19 cellular contexts compared by ENCODE assay signal in genomic region chr2:46087492-46087891, GRCh38.
DNase-seq lines count a peak whose midpoint lies in the region; ATAC-seq and TF ChIP-seq lines count a peak whose summit lies in the region.
"Had no signal": no experiment of that assay in that cellular context is flagged by ENCODE, and none has a peak within 500 bp of the region (broad histone marks: within the 10 kb centered on the region; RNA-seq: fewer than 3 reads in every experiment).

No MANE protein-coding gene starts in this region.

- H3K36me3 ChIP-seq in left ventricle myocardium inferior, result peaks cover 16% of the 10 kb centered on the region
- H3K36me3 ChIP-seq in spleen, result peaks cover 0 to 52% (median 13%) of the 10 kb centered on the region in 6 donors
- peaks cover 14% of the 10 kb centered on the region; the same call in 1 of the 2 replicates for H3K36me3 ChIP-seq in SJCRH30

- H3K4me1 ChIP-seq in left ventricle myocardium inferior, result peaks cover 42% of the 10 kb centered on the region
- H3K4me1 ChIP-seq in right cardiac atrium (ENCODE audit: control insufficient read depth, insufficient read depth, low read length), result peaks cover 2% of the 10 kb centered on the region
- H3K4me1 ChIP-seq in spleen, result peaks cover 4 to 42% (median 22%) of the 10 kb centered on the region in 6 donors
- peaks cover 10% of the 10 kb centered on the region; the same call in 1 of the 2 replicates for H3K4me1 ChIP-seq in SJCRH30

- ATAC-seq in right cardiac atrium, result no peak
- ATAC-seq in HG03521 (IDR thresholded peaks at IDR 0.05; ENCODE audit: unreplicated experiment), result no peak
- ATAC-seq: GM12878 had no signal

- H3K27me3 ChIP-seq in left ventricle myocardium inferior (ENCODE audit: low read depth) (no peaks in the 10 kb centered on the region), right cardiac atrium (ENCODE audit: control insufficient read depth, insufficient read depth) (no peaks in the 10 kb centered on the region), spleen (replicated peaks in 1 of 7) (no peaks in the 10 kb centered on the region), SJCRH30 (no peaks in the 10 kb centered on the region)
- H3K27me3 ChIP-seq: BLaER1 had no signal

- H3K9me3 ChIP-seq in left ventricle myocardium inferior (replicated peaks) (no peaks in the 10 kb centered on the region), right cardiac atrium (ENCODE audit: control insufficient read depth, low read length) (no peaks in the 10 kb centered on the region), spleen (no peaks in the 10 kb centered on the region), SJCRH30 (replicated peaks) (no peaks in the 10 kb centered on the region)
- H3K9me3 ChIP-seq: BLaER1 had no signal

- intact Hi-C loops in left ventricle myocardium inferior (cut with micrococcal nuclease) (no loop called here), right cardiac atrium (cut with DNase I) (no loop called here), spleen (cut with DNase I; ENCODE audit: low total_unique reads) (no loop called here)

- peak overlapping the region; percentile 24 for H3K27ac ChIP-seq in left ventricle myocardium inferior (replicated peaks)
- no peak overlapping the region for H3K27ac ChIP-seq in right cardiac atrium (ENCODE audit: low read length)
- H3K27ac ChIP-seq in spleen, result peak overlapping the region in 6 of 8 donors; percentile 34 to 67 (median 54)
- no peak overlapping the region for H3K27ac ChIP-seq in SJCRH30
- H3K27ac ChIP-seq: BLaER1 had no signal

- WGBS in right cardiac atrium, result 90% methylated on average over 4 of the region's 4 CpGs
- WGBS in spleen, 5 donors, result 92 to 98% (median 93%) methylated on average over 4 of the region's 4 CpGs

- TF ChIP-seq POLR2A in spleen (IDR thresholded peaks at IDR 0.05), result no peak

- DNase-seq in left ventricle myocardium inferior, result no peak
- DNase-seq in right cardiac atrium, result no peak
- DNase-seq in fibroblast of mammary gland (ENCODE audit: low read depth), result peak; percentile 34
- no peak for DNase-seq in spleen
- no peak for DNase-seq in SHP77 treated with DMSO at 0.1 percent for 48 hours (lab: John Stamatoyannopoulos, UW)
- DNase-seq in NCI-H524 (lab: John Stamatoyannopoulos, UW), result no peak
- DNase-seq in SJCRH30, result no peak
- DNase-seq: CD8-positive, alpha-beta memory T cell; DMS79 treated with DMSO at 0.1 percent for 48 hours; GDM1; H9; NCI-H1105 treated with DMSO at 0.1 percent for 48 hours; NCI-H1694 treated with DMSO at 0.1 percent for 48 hours; NCI-H2107; NCI-H226; NCI-H69 had no signal

- H3K4me3 ChIP-seq in left ventricle myocardium inferior, result no peak overlapping the region
- no peak overlapping the region for H3K4me3 ChIP-seq in right cardiac atrium (ENCODE audit: low read length)
- H3K4me3 ChIP-seq in fibroblast of mammary gland (ENCODE audit: control insufficient read depth, low read depth, low read length), result no peak overlapping the region
- no peak overlapping the region for H3K4me3 ChIP-seq in spleen
- H3K4me3 ChIP-seq in SJCRH30, result no peak overlapping the region
- H3K4me3 ChIP-seq: BLaER1, GM12878 had no signal

- no peak for TF ChIP-seq CTCF in left ventricle myocardium inferior (IDR thresholded peaks at IDR 0.05; ENCODE audit: borderline replicate concordance)
- TF ChIP-seq CTCF in fibroblast of mammary gland (conservative IDR thresholded peaks at IDR 0.05; ENCODE audit: control insufficient read depth, insufficient read depth, low read depth, low read length), result no peak
- TF ChIP-seq CTCF in spleen (IDR thresholded peaks at IDR 0.05 in 8 of 11, conservative IDR thresholded peaks at IDR 0.05 in 3 of 11), result no peak

Comparison
In these comparisons a context has a peak if more than half of its experiments do, and no peak if none do; other contexts are left out.
1. H3K27ac ChIP-seq: peak in left ventricle myocardium inferior (single experiment) and spleen (6 of 8); none in right cardiac atrium (single experiment) and SJCRH30 (single experiment).